ENCODE assay signal across 1 cellular context in the genomic region with DNA sequence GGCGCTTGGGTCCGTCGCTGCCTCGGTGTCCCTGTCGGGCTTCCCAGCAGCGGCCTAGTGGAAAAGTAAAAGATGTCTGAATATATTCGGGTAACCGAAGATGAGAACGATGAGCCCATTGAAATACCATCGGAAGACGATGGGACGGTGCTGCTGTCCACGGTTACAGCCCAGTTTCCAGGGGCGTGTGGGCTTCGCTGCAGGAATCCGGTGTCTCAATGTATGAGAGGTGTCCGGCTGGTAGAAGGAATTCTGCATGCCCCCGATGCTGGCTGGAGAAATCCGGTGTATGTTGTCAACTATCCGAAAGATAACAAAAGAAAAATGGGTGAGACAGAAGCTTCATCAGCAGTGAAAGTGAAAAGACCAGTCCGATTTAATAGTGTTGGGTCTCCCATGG.
TF ChIP-seq lines count a peak whose summit lies in the region.

No MANE protein-coding gene starts in this region.

TF ChIP-seq in WTC11, 78 proteins besides CTCF, POLR2A, EP300 and RAD21 (continued from another document):
- TF ChIP-seq, protein P1, sequence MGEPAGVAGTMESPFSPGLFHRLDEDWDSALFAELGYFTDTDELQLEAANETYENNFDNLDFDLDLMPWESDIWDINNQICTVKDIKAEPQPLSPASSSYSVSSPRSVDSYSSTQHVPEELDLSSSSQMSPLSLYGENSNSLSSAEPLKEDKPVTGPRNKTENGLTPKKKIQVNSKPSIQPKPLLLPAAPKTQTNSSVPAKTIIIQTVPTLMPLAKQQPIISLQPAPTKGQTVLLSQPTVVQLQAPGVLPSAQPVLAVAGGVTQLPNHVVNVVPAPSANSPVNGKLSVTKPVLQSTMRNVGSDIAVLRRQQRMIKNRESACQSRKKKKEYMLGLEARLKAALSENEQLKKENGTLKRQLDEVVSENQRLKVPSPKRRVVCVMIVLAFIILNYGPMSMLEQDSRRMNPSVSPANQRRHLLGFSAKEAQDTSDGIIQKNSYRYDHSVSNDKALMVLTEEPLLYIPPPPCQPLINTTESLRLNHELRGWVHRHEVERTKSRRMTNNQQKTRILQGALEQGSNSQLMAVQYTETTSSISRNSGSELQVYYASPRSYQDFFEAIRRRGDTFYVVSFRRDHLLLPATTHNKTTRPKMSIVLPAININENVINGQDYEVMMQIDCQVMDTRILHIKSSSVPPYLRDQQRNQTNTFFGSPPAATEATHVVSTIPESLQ (CRISPR knock-in tag; IDR thresholded peaks at IDR 0.05) = no peak
- TF ChIP-seq NR1H2 (CRISPR knock-in tag; IDR thresholded peaks at IDR 0.05) (no peak), JAZF1 (CRISPR knock-in tag; IDR thresholded peaks at IDR 0.05) (no peak), KAT7 (CRISPR knock-in tag; IDR thresholded peaks at IDR 0.05; ENCODE audit: borderline replicate concordance) (no peak), SOX15 (CRISPR knock-in tag; IDR thresholded peaks at IDR 0.05) (no peak), SP1 (CRISPR knock-in tag; conservative IDR thresholded peaks at IDR 0.05) (no peak), PRRX2 (CRISPR knock-in tag; IDR thresholded peaks at IDR 0.05) (no peak), ZNF671 (CRISPR knock-in tag; IDR thresholded peaks at IDR 0.05) (no peak), CREM (CRISPR knock-in tag; IDR thresholded peaks at IDR 0.05) (no peak), TEAD4 (CRISPR knock-in tag; IDR thresholded peaks at IDR 0.05) (no peak), CREB1 (CRISPR knock-in tag; IDR thresholded peaks at IDR 0.05) (no peak), RELA (CRISPR knock-in tag; IDR thresholded peaks at IDR 0.05; ENCODE audit: borderline replicate concordance) (no peak)
- TF ChIP-seq, protein P2, sequence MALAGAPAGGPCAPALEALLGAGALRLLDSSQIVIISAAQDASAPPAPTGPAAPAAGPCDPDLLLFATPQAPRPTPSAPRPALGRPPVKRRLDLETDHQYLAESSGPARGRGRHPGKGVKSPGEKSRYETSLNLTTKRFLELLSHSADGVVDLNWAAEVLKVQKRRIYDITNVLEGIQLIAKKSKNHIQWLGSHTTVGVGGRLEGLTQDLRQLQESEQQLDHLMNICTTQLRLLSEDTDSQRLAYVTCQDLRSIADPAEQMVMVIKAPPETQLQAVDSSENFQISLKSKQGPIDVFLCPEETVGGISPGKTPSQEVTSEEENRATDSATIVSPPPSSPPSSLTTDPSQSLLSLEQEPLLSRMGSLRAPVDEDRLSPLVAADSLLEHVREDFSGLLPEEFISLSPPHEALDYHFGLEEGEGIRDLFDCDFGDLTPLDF (CRISPR knock-in tag; IDR thresholded peaks at IDR 0.05) = no peak
- TF ChIP-seq, protein P3, sequence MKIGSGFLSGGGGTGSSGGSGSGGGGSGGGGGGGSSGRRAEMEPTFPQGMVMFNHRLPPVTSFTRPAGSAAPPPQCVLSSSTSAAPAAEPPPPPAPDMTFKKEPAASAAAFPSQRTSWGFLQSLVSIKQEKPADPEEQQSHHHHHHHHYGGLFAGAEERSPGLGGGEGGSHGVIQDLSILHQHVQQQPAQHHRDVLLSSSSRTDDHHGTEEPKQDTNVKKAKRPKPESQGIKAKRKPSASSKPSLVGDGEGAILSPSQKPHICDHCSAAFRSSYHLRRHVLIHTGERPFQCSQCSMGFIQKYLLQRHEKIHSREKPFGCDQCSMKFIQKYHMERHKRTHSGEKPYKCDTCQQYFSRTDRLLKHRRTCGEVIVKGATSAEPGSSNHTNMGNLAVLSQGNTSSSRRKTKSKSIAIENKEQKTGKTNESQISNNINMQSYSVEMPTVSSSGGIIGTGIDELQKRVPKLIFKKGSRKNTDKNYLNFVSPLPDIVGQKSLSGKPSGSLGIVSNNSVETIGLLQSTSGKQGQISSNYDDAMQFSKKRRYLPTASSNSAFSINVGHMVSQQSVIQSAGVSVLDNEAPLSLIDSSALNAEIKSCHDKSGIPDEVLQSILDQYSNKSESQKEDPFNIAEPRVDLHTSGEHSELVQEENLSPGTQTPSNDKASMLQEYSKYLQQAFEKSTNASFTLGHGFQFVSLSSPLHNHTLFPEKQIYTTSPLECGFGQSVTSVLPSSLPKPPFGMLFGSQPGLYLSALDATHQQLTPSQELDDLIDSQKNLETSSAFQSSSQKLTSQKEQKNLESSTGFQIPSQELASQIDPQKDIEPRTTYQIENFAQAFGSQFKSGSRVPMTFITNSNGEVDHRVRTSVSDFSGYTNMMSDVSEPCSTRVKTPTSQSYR (CRISPR knock-in tag; IDR thresholded peaks at IDR 0.05) = no peak
- TF ChIP-seq, protein P4, sequence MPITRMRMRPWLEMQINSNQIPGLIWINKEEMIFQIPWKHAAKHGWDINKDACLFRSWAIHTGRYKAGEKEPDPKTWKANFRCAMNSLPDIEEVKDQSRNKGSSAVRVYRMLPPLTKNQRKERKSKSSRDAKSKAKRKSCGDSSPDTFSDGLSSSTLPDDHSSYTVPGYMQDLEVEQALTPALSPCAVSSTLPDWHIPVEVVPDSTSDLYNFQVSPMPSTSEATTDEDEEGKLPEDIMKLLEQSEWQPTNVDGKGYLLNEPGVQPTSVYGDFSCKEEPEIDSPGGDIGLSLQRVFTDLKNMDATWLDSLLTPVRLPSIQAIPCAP (CRISPR knock-in tag; IDR thresholded peaks at IDR 0.05) = no peak
